11 cellular contexts compared by ENCODE assay signal in the genomic region with DNA sequence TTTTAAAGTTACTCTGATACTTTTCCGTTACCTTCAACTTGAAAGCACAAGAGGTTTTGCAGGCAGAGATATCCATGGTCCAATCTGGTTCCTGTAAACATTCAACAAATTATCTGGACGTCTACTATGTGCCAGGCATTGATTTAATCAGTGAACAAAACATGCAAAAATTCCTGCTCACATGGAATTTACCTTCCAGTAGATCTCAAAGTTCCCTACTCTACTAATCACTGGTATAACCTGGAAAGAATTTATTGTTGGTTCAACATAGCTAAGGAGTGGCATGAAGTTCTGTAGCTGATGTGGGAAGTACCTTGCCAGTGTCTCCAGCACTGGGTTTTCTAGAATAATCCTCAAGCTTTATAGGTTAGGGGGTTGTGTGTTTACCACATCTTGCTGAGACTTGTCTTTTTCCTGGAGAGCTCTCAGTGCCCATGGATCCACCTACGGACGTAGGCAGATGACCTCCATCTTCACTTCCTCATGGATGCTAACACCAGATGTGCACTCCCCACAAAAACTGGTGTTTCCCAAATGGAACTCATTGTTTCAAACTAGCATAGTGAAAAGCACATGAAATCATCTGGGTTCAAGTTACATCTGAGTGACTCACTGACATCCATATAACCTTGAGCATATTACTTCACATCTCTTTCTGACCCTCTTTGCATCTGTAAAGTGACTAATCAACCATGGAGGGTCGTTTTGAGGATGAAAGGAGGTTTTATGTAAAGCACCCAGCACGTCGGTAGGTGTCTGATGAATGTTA. TPM values are rescaled to one million over a fixed set of nuclear protein-coding genes. Genes with fewer than 3 reads are reported as not detected.
DNase-seq lines count a peak whose midpoint lies in the region; ATAC-seq and TF ChIP-seq lines count a peak whose summit lies in the region.
"Had no signal": no experiment of that assay in that cellular context is flagged by ENCODE, and none has a peak within 500 bp of the region (broad histone marks: within the 10 kb centered on the region; RNA-seq: fewer than 3 reads in every experiment).

No MANE protein-coding gene starts in this region.

- intact Hi-C loops in Calu3 (cut with micrococcal nuclease; ENCODE audit: unreplicated experiment), result loop anchor here (1.0 kb wide), 1 partner anchor 10 kb away; no protein-coding TSS in a partner anchor
- intact Hi-C loops in colonic mucosa (cut with DNase I), result no loop called here
- intact Hi-C loops in lower lobe of right lung (cut with DNase I), result no loop called here
- intact Hi-C loops in psoas muscle (cut with DNase I), result no loop called here

- peaks cover 29% of the 10 kb centered on the region for H3K4me1 Mint-ChIP-seq in Calu3 (ENCODE audit: low read depth, unreplicated experiment)

- no peaks in the 10 kb centered on the region for H3K9me3 Mint-ChIP-seq in Calu3 (ENCODE audit: low read depth, unreplicated experiment)

- peak overlapping the region; percentile 31 for H3K4me3 Mint-ChIP-seq in Calu3 (ENCODE audit: low read depth, unreplicated experiment)
- H3K4me3 Mint-ChIP-seq: CD14-positive monocyte had no signal

- peaks cover 31% of the 10 kb centered on the region for H3K36me3 Mint-ChIP-seq in Calu3 (ENCODE audit: insufficient read depth, unreplicated experiment)
- H3K36me3 Mint-ChIP-seq: CD14-positive monocyte had no signal

- peak; percentile 59 to 66 for ATAC-seq in lower lobe of right lung
- no peak for ATAC-seq in psoas muscle
- no peak for ATAC-seq in HG03442 (IDR thresholded peaks at IDR 0.05; ENCODE audit: unreplicated experiment)

- no peaks in the 10 kb centered on the region for H3K9me2 ChIP-seq in Karpas-422 (replicated peaks; ENCODE audit: insufficient read depth, low read length)

- CTCF ChIA-PET in Calu3 (lab: Charles Lee), result interaction anchor here (0.7 to 1.2 kb wide), 4 partner anchors 15 to 491 kb away, joined by 3 to 4 read pairs (median 4); no protein-coding TSS in a partner anchor

- H3K27me3 ChIP-seq in Karpas-422 (ENCODE audit: low read length), result no peaks in the 10 kb centered on the region
- no peaks in the 10 kb centered on the region for H3K27me3 ChIP-seq in colonic mucosa
- no peaks in the 10 kb centered on the region for H3K27me3 ChIP-seq in lower lobe of right lung (ENCODE audit: low read depth)
- peaks cover 0 to 10% (median 0%) of the 10 kb centered on the region in 3 donors for H3K27me3 ChIP-seq in psoas muscle (ENCODE audit: insufficient read depth in 3 of 3, low read length in 2 of 3)

- no peaks in the 10 kb centered on the region for H3K9me3 ChIP-seq in Karpas-422 (ENCODE audit: low read length)
- H3K9me3 ChIP-seq in colonic mucosa, result no peaks in the 10 kb centered on the region
- H3K9me3 ChIP-seq in lower lobe of right lung, result no peaks in the 10 kb centered on the region
- H3K9me3 ChIP-seq in psoas muscle, result no peaks in the 10 kb centered on the region

- H3K4me3 ChIP-seq in Karpas-422 (ENCODE audit: low read length) (peak overlapping the region; percentile 12; the same call in 1 of the 2 replicates), colonic mucosa (no peak overlapping the region), lower lobe of right lung (no peak overlapping the region), psoas muscle (no peak overlapping the region)

- H3K27ac Mint-ChIP-seq in Calu3 (ENCODE audit: unreplicated experiment), result peak overlapping the region; percentile 19

- H3K9ac ChIP-seq in Karpas-422 (ENCODE audit: low read length), result no peak overlapping the region
- peak overlapping the region in 1 of 2 donors; percentile 21 for H3K9ac ChIP-seq in colonic mucosa (ENCODE audit: low read depth in 2 of 2, low read length in 2 of 2)

- peak overlapping the region; percentile 62 for H3K4me2 ChIP-seq in Karpas-422 (ENCODE audit: low read depth, low read length, poor library complexity, severe bottlenecking)

- H3K4me1 ChIP-seq in Karpas-422 (ENCODE audit: low read length) (peaks cover 14% of the 10 kb centered on the region), colonic mucosa (peaks cover 5% of the 10 kb centered on the region), lower lobe of right lung (peaks cover 27% of the 10 kb centered on the region), psoas muscle (no peaks in the 10 kb centered on the region)

- 52 to 54% (median 52%) methylated on average over 7 of the region's 7 CpGs for WGBS in psoas muscle, 3 donors

- TF ChIP-seq CTCF in Calu3 (IDR thresholded peaks at IDR 0.05; ENCODE audit: unreplicated experiment) (no peak), colonic mucosa (IDR thresholded peaks at IDR 0.05) (no peak), lower lobe of right lung (IDR thresholded peaks at IDR 0.05) (no peak), psoas muscle (IDR thresholded peaks at IDR 0.05) (no peak)

- H3K27ac ChIP-seq in Karpas-422 (ENCODE audit: low read length), result no peak overlapping the region
- peak overlapping the region; percentile 40 for H3K27ac ChIP-seq in colonic mucosa
- peak overlapping the region; percentile 44 for H3K27ac ChIP-seq in lower lobe of right lung
- H3K27ac ChIP-seq in psoas muscle, result no peak overlapping the region

- no peak for DNase-seq in Calu3
- DNase-seq in Karpas-422, result peak; percentile 69
- no peak for DNase-seq in colonic mucosa
- DNase-seq in lower lobe of right lung, result no peak
- no peak for DNase-seq in cortex of kidney (lab: John Stamatoyannopoulos, UW)
- no peak for DNase-seq in psoas muscle
- DNase-seq in NCI-H524 treated with DMSO at 0.1 percent for 48 hours (lab: John Stamatoyannopoulos, UW), result no peak
- DNase-seq: activated T-cell treated with anti-CD3 and anti-CD28 coated beads, Interleukin-2, amount 50 U/mL, for 48 hours; NCI-H82 had no signal

- H3K27me3 Mint-ChIP-seq in Calu3 (ENCODE audit: unreplicated experiment), result no peaks in the 10 kb centered on the region

- H4K20me1 ChIP-seq in Karpas-422 (ENCODE audit: insufficient read depth, low read depth, low read length), result no peaks in the 10 kb centered on the region

- no peaks in the 10 kb centered on the region for H3K36me3 ChIP-seq in Karpas-422 (ENCODE audit: insufficient read depth, low read length)
- no peaks in the 10 kb centered on the region for H3K36me3 ChIP-seq in colonic mucosa
- H3K36me3 ChIP-seq in lower lobe of right lung, result peaks cover 29% of the 10 kb centered on the region
- H3K36me3 ChIP-seq in psoas muscle (ENCODE audit: insufficient read depth in 1 of 2, low read depth in 1 of 2), result no peaks in the 10 kb centered on the region

- H2AFZ ChIP-seq in Karpas-422 (ENCODE audit: low read length), result peak overlapping the region; percentile 76

- H3K79me2 ChIP-seq in Karpas-422 (ENCODE audit: low read length), result no peaks in the 10 kb centered on the region

- BruUV-seq in Calu3 (replicated peaks; lab: Mats Ljungman, UMichigan), result no TSS peak

RNA-seq across cellular contexts. Expression of a gene that starts 10.0 kb away (rescaled TPM):
- total RNA-seq in Calu3 (2022) (154 and 161 TPM in 2 replicates), colonic mucosa (100 to 1,000 TPM; 115 to 176 TPM), lower lobe of right lung (121 TPM), psoas muscle (under 1 TPM; 0.17 to 0.58 (median 0.33) TPM)
- total RNA-seq in Karpas-422 (2014; rRNA removed; shearing (Covaris generic); ENCODE audit: low replicate concordance), result 2.8 and 3.5 TPM in 2 replicates
- polyA plus RNA-seq in psoas muscle, result under 1 TPM; 0.06 to 0.44 (median 0.14) TPM

RNA-seq across cellular contexts. Expression of a gene that starts 57.4 kb away (rescaled TPM):
- total RNA-seq in Calu3 (2022) (28.5 and 28.8 TPM in 2 replicates), colonic mucosa (10 to 100 TPM; 16.0 to 20.2 TPM), lower lobe of right lung (44.1 TPM), psoas muscle (10 to 100 TPM; 12.5 to 15.9 (median 14.9) TPM)
- 35.2 and 69.8 TPM in 2 replicates for total RNA-seq in Karpas-422 (2014; rRNA removed; shearing (Covaris generic); ENCODE audit: low replicate concordance)
- 10 to 100 TPM in 2 of 3 donors, 1 to 10 TPM in 1; 8.0 to 20.2 (median 18.0) TPM for polyA plus RNA-seq in psoas muscle

Comparison
In these comparisons a context has a peak if more than half of its experiments do, and no peak if none do; other contexts are left out.
1. H3K27ac ChIP-seq: peak in colonic mucosa (single experiment) and lower lobe of right lung (single experiment); none in Karpas-422 (single experiment) and psoas muscle (single experiment).
2. ATAC-seq: peak in lower lobe of right lung (2 of 2); none in psoas muscle (0 of 4) and HG03442 (single experiment).
3. RNA of a gene that starts 10.0 kb away (total RNA-seq): 115 to 176 TPM in colonic mucosa, 154 to 161 TPM in Calu3 and 121 TPM in lower lobe of right lung (single experiment); 2.8 to 3.5 TPM in Karpas-422 and 0.17 to 0.58 TPM in psoas muscle; every median in the first group is over 10 times any median in the second.